Comparison of ENCODE assay signal across 13 cellular contexts in genomic region chr10:62224606-62225005, GRCh38. TPM values are rescaled to one million over a fixed set of nuclear protein-coding genes. Genes with fewer than 3 reads are reported as not detected.
DNase-seq lines count a peak whose midpoint lies in the region; ATAC-seq and TF ChIP-seq lines count a peak whose summit lies in the region.
"Had no signal": no experiment of that assay in that cellular context is flagged by ENCODE, and none has a peak within 500 bp of the region (broad histone marks: within the 10 kb centered on the region; RNA-seq: fewer than 3 reads in every experiment).

No MANE protein-coding gene starts in this region.

- no peaks in the 10 kb centered on the region for H3K27me3 ChIP-seq in kidney epithelial cell (ENCODE audit: control insufficient read depth, insufficient read depth, low read length)
- no peaks in the 10 kb centered on the region for H3K27me3 ChIP-seq in aorta (ENCODE audit: control insufficient read depth in 1 of 2, insufficient read depth in 2 of 2, low read length in 1 of 2)
- H3K27me3 ChIP-seq: BLaER1 had no signal

- no peaks in the 10 kb centered on the region for H3K4me1 ChIP-seq in aorta (ENCODE audit: control insufficient read depth in 1 of 2, insufficient read depth in 2 of 2, low read length in 2 of 2)
- H3K4me1 ChIP-seq: BLaER1 had no signal

- intact Hi-C loops in aorta (cut with DNase I) = no loop called here

- no peaks in the 10 kb centered on the region for H3K36me3 ChIP-seq in kidney epithelial cell (ENCODE audit: control insufficient read depth, insufficient read depth, low read length)
- H3K36me3 ChIP-seq in aorta (ENCODE audit: control insufficient read depth in 1 of 2, insufficient read depth in 2 of 2, low read length in 1 of 2) = no peaks in the 10 kb centered on the region

- no peak for TF ChIP-seq RAD21 in Ishikawa (IDR thresholded peaks at IDR 0.05; ENCODE audit: low read depth)

- H3K4me3 ChIP-seq in choroid plexus epithelial cell (ENCODE audit: low read depth, low read length) = no peak overlapping the region
- H3K4me3 ChIP-seq in kidney epithelial cell (ENCODE audit: low read depth, low read length) = no peak overlapping the region
- no peak overlapping the region for H3K4me3 ChIP-seq in aorta (ENCODE audit: low read length in 2 of 2)
- H3K4me3 ChIP-seq: BLaER1 had no signal

- no peaks in the 10 kb centered on the region for H3K9me3 ChIP-seq in aorta (ENCODE audit: control insufficient read depth, low read length)
- H3K9me3 ChIP-seq: BLaER1 had no signal

- no peak overlapping the region for H3K27ac ChIP-seq in aorta (ENCODE audit: low read depth in 1 of 2, low read length in 2 of 2)
- H3K27ac ChIP-seq: BLaER1 had no signal

- WGBS in aorta, 2 donors = 25 to 27% methylated on average over 1 of the region's 1 CpG

- TF ChIP-seq CTCF in choroid plexus epithelial cell (conservative IDR thresholded peaks at IDR 0.05; ENCODE audit: low read depth, low read length) (no peak), kidney epithelial cell (IDR thresholded peaks at IDR 0.05; ENCODE audit: insufficient read depth, low read length, poor library complexity, severe bottlenecking) (no peak)

- no peak for ATAC-seq in aorta (ENCODE audit: low FRiP score)
- ATAC-seq in HG03432 (IDR thresholded peaks at IDR 0.05; ENCODE audit: unreplicated experiment) = no peak

- peak; percentile 76 for DNase-seq in AG20443 (ENCODE audit: low spot score)
- peak; percentile 47 for DNase-seq in choroid plexus epithelial cell (ENCODE audit: low read depth)
- DNase-seq in kidney epithelial cell (ENCODE audit: low read depth) = peak; percentile 63
- no peak for DNase-seq in NCI-H146 (lab: John Stamatoyannopoulos, UW)
- DNase-seq in aorta = no peak
- DNase-seq in NCI-H1092 (lab: John Stamatoyannopoulos, UW) = no peak
- DNase-seq: effector CD8-positive, alpha-beta T cell; GDM1; hypothalamus; stimulated activated CD4-positive, alpha-beta T cell treated with anti-CD3 and anti-CD28 coated beads, Interleukin-2, amount 100 ng/mL, for 48 hours had no signal

- no peak for TF ChIP-seq EP300 in Ishikawa (IDR thresholded peaks at IDR 0.05; ENCODE audit: borderline replicate concordance)

TF ChIP-seq in Ishikawa, 13 proteins besides CTCF, POLR2A, EP300 and RAD21:
- TF ChIP-seq YY1 (IDR thresholded peaks at IDR 0.05; ENCODE audit: low read depth) (no peak), TEAD4 (IDR thresholded peaks at IDR 0.05) (peak; percentile 87)

RNA-seq across cellular contexts. Expression of gene RTKN2, which starts 44.0 kb away (rescaled TPM):
- total RNA-seq in kidney epithelial cell = 6.7 and 8.8 TPM in 2 replicates
- under 1 TPM; 0.21 to 0.29 TPM for total RNA-seq in aorta
- under 1 TPM; 0.13 to 0.31 TPM for polyA plus RNA-seq in aorta

Comparison
In these comparisons a context has a peak if more than half of its experiments do, and no peak if none do; other contexts are left out.
1. DNase-seq: peak in AG20443 (single experiment), choroid plexus epithelial cell (single experiment) and kidney epithelial cell (single experiment); none in NCI-H146 (single experiment), aorta (0 of 2) and NCI-H1092 (single experiment).